Comparison of ENCODE assay signal across 28 cellular contexts in the genomic region with DNA sequence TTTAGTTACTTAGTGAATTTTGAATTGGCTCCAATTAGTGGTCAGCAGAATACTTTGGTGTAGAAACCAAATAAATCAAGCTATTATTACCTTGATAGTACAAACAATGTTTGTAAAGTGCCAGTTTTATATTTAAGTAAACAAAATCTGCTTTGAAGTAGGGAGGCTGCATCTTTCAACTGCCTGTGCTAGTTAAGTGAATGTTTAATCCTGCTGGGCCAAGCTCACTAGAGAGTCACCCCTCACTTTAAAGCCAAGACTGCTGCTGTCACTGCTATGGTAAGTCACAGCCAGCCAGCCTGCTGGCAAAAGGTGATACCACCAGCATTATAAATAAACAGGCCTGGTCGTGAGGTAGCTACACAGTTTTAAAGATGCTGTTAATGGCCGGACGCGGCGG. TPM values are rescaled to one million over a fixed set of nuclear protein-coding genes. Genes with fewer than 3 reads are reported as not detected.
"Had no signal": no experiment of that assay in that cellular context is flagged by ENCODE, and none has a peak within 500 bp of the region (broad histone marks: within the 10 kb centered on the region; RNA-seq: fewer than 3 reads in every experiment).

No MANE protein-coding gene starts in this region.

- H3K79me2 ChIP-seq: parathyroid adenoma had no signal

- H3K27ac ChIP-seq: colonic mucosa, epithelial cell of prostate, gastrocnemius medialis, parathyroid adenoma, suprapubic skin, transverse colon had no signal

- H3K9me3 ChIP-seq: colonic mucosa, gastrocnemius medialis, suprapubic skin, transverse colon had no signal

- H2AFZ ChIP-seq: parathyroid adenoma had no signal

- H3K9ac ChIP-seq: parathyroid adenoma had no signal

- ATAC-seq: esophagus mucosa; gastrocnemius medialis; natural killer cell; sciatic nerve; stimulated activated naive CD8-positive, alpha-beta T cell treated with anti-CD3 and anti-CD28 coated beads, Interleukin-15, amount 100 ng/mL, for 72 hours had no signal

- H3K36me3 ChIP-seq: colonic mucosa, gastrocnemius medialis, suprapubic skin, transverse colon had no signal

- H3K4me2 ChIP-seq: smooth muscle cell had no signal

- DNase-seq: colonic mucosa; effector CD8-positive, alpha-beta T cell; endodermal cell; foreskin fibroblast; gastrocnemius medialis; head of caudate nucleus; natural killer cell; occipital lobe; stimulated activated CD4-positive, alpha-beta T cell treated with anti-CD3 and anti-CD28 coated beads, Interleukin-12 subunit alpha, Interleukin-12 subunit beta, amount 100 ng/mL, for 4 hours; stimulated activated CD4-positive, alpha-beta T cell treated with anti-CD3 and anti-CD28 coated beads, Interleukin-1b, Interleukin-23, amount 100 ng/mL, for 48 hours; stimulated activated CD4-positive, alpha-beta T cell treated with anti-CD3 and anti-CD28 coated beads, Interleukin-4, amount 100 ng/mL, for 1 hour; stimulated activated CD8-positive, alpha-beta memory T cell treated with anti-CD3 and anti-CD28 coated beads, Interleukin-4, amount 100 ng/mL, for 48 hours; stimulated activated naive CD4-positive, alpha-beta T cell; stimulated activated naive CD8-positive, alpha-beta T cell treated with anti-CD3 and anti-CD28 coated beads, Interleukin-15, amount 100 ng/mL, for 72 hours; transverse colon had no signal

- H3K4me1 ChIP-seq: colonic mucosa, parathyroid adenoma had no signal

- H3K4me3 ChIP-seq: colonic mucosa, gastrocnemius medialis, lung, smooth muscle cell, suprapubic skin, transverse colon had no signal

- H3K27me3 ChIP-seq: colonic mucosa, gastrocnemius medialis, suprapubic skin, transverse colon had no signal

- FAIRE-seq: keratinocyte had no signal

RNA-seq across cellular contexts. Expression of a gene that starts 10.3 kb away (rescaled TPM):
- total RNA-seq: colonic mucosa, esophagus mucosa, gastrocnemius medialis, glomerular endothelial cell, liver, mononuclear cell, natural killer cell, smooth muscle cell, suprapubic skin, transverse colon, urinary bladder had no signal
- polyA plus RNA-seq: keratinocyte, liver, neural cell, smooth muscle cell, urinary bladder had no signal
